7 cellular contexts compared by ENCODE assay signal in the genomic region with DNA sequence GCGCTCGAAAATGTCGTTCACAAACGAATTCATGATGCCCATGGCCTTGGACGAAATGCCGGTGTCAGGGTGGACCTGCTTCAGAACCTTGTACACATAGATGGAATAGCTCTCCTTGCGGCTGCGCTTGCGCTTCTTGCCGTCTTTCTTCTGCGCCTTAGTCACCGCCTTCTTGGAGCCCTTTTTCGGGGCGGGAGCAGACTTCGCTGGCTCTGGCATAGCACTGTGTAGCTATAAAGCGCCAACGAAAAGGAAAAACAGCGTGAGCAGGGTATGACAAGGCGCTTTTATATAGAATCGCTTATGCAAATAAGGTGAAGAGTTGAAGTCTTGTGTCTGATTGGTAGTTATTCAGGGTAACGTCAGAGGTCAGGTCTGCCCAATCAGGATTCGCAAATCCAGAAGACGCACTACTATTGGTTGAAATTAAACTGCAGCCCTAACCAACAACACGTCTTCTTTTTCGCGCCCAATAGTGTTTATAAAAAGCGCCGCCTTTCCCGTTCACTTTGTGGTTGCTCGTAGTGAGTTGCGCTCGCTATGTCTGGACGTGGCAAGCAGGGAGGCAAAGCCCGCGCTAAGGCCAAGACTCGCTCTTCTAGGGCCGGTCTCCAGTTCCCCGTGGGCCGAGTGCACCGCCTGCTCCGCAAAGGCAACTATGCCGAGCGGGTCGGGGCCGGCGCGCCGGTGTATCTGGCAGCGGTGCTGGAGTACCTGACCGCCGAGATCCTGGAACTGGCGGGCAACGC.
DNase-seq lines count a peak whose midpoint lies in the region; ATAC-seq, FAIRE-seq and TF ChIP-seq lines count a peak whose summit lies in the region.

No MANE protein-coding gene starts in this region.

- BruUV-seq in K562 (replicated peaks; lab: Mats Ljungman, UMichigan): no TSS peak

- CTCF ChIA-PET in K562 (lab: Yijun Ruan, JAX; ENCODE audit: low intra/inter-chr PET ratio): no interaction called here

- DNase-seq in NCI-H2029 treated with DMSO at 0.1 percent for 48 hours (lab: John Stamatoyannopoulos, UW) (peak; percentile 95), T1000 (lab: John Stamatoyannopoulos, UW) (peak; percentile 99), K562 (ENCODE audit: extremely low read depth in 1 of 4, low spot score in 3 of 4) (peak; percentile 93 to 100 (median 97)), iPS DF 6.9 (ENCODE audit: low read depth, low spot score) (peak; percentile 96), sigmoid colon (peak; percentile 96)

- H3K79me2 ChIP-seq in K562 (ENCODE audit: control insufficient read depth, insufficient read depth, low read length): peaks cover 97% of the 10 kb centered on the region

- peak in 1 of 2 experiments; percentile 36; a peak in 2 of 4 replicates for TF ChIP-seq RAD21 in K562 (CRISPR knock-in tag; conservative IDR thresholded peaks at IDR 0.05 in 1 of 2, IDR thresholded peaks at IDR 0.05 in 1 of 2)

- peak; percentile 26; the same call in 1 of the 2 replicates for TF ChIP-seq EP300 in K562 (IDR thresholded peaks at IDR 0.05; ENCODE audit: low read length)
- no peak for TF ChIP-seq EP300 in sigmoid colon (IDR thresholded peaks at IDR 0.05)

- TF ChIP-seq CTCF in K562 (IDR thresholded peaks at IDR 0.05 in 2 of 3, conservative IDR thresholded peaks at IDR 0.05 in 1 of 3; ENCODE audit: insufficient read depth in 2 of 3, low read depth in 1 of 3, low read length in 3 of 3): peak in 1 of 3 experiments; percentile 7; a peak in 1 of 6 replicates
- TF ChIP-seq CTCF in sigmoid colon (IDR thresholded peaks at IDR 0.05): no peak

- H4K20me1 ChIP-seq in K562 (replicated peaks; ENCODE audit: control insufficient read depth, insufficient read depth, low read length): peaks cover 11% of the 10 kb centered on the region; the same call in 1 of the 2 replicates

- TF ChIP-seq POLR2A in K562 (conservative IDR thresholded peaks at IDR 0.05) (peak; percentile 100), sigmoid colon (IDR thresholded peaks at IDR 0.05) (peak; percentile 93 to 95)

- H3K27me3 ChIP-seq in K562 (ENCODE audit: control insufficient read depth in 2 of 2, insufficient read depth in 2 of 2, low read length in 2 of 2) (no peaks in the 10 kb centered on the region), iPS DF 6.9 (ENCODE audit: control insufficient read depth, insufficient read depth, low read length) (no peaks in the 10 kb centered on the region), sigmoid colon (no peaks in the 10 kb centered on the region)

- peak overlapping the region; percentile 97 to 99 for H3K9ac ChIP-seq in K562 (ENCODE audit: insufficient read depth in 1 of 2, low read depth in 2 of 2, low read length in 2 of 2)

- no peaks in the 10 kb centered on the region for H3K9me1 ChIP-seq in K562 (ENCODE audit: control insufficient read depth, insufficient read depth, low read length)

- intact Hi-C loops in K562 (cut with micrococcal nuclease): loop anchor here (1.0 to 10.0 kb wide), 10 partner anchors 14 to 1099 kb away; a partner anchor contains a TSS
- intact Hi-C loops in sigmoid colon (cut with DNase I): loop anchor here (2.0 to 10.0 kb wide), 7 partner anchors 14 to 1852 kb away; a partner anchor contains a TSS

- H2AFZ ChIP-seq in K562 (ENCODE audit: low read depth, low read length): peak overlapping the region; percentile 1; the same call in 1 of the 2 replicates

- in situ Hi-C loops in K562 (cut with MboI): loop anchor here (5.0 kb wide), 3 partner anchors 935 to 1100 kb away; a partner anchor contains a TSS

- ATAC-seq in GM18508 (IDR thresholded peaks at IDR 0.05; ENCODE audit: insufficient read depth, unreplicated experiment): peak; percentile 69
- ATAC-seq in HG03025 (IDR thresholded peaks at IDR 0.05; ENCODE audit: low FRiP score, unreplicated experiment): peak; percentile 85
- peak; percentile 68 for ATAC-seq in K562

- under 1% methylated on average over 53 of the region's 53 CpGs for WGBS in K562 (ENCODE audit: insufficient coverage, low coverage, missing lambda C conversion rate)
- no CpG with 5 or more reads among the region's 53 CpGs for WGBS in iPS DF 6.9 (ENCODE audit: insufficient coverage, insufficient read length)
- WGBS in sigmoid colon, 2 donors: 1% methylated on average over 53 of the region's 53 CpGs

- H3K4me2 ChIP-seq in K562 (ENCODE audit: insufficient read depth, low read length): peak overlapping the region; percentile 93

- H3K36me3 ChIP-seq in K562 (ENCODE audit: control insufficient read depth, insufficient read depth, low read length) (peaks cover 50% of the 10 kb centered on the region), iPS DF 6.9 (ENCODE audit: control insufficient read depth, insufficient read depth, low read length) (no peaks in the 10 kb centered on the region), sigmoid colon (no peaks in the 10 kb centered on the region)

- POLR2A ChIA-PET in K562 (lab: Yijun Ruan, JAX): interaction anchor here (0.6 to 9.3 kb wide), 68 partner anchors 8 to 1410 kb away, joined by 3 to 726 read pairs (median 6); a partner anchor contains a TSS

- H3K4me3 ChIP-seq in K562 (peak overlapping the region; percentile 72), iPS DF 6.9 (ENCODE audit: low read length) (peak overlapping the region; percentile 89), sigmoid colon (peak overlapping the region; percentile 38 to 55 (median 52))

- no peaks in the 10 kb centered on the region for H3K9me3 ChIP-seq in K562 (replicated peaks; ENCODE audit: control insufficient read depth, insufficient read depth, low read depth, low read length)
- H3K9me3 ChIP-seq in iPS DF 6.9 (ENCODE audit: control insufficient read depth, insufficient read depth, low read length): no peaks in the 10 kb centered on the region
- H3K9me3 ChIP-seq in sigmoid colon: no peaks in the 10 kb centered on the region

- H3K4me1 ChIP-seq in K562 (replicated peaks in 1 of 2; ENCODE audit: control insufficient read depth in 2 of 2, insufficient read depth in 2 of 2, low read length in 2 of 2) (peaks cover 6 to 7% of the 10 kb centered on the region in 2 experiments), iPS DF 6.9 (ENCODE audit: control insufficient read depth, insufficient read depth, low read length) (no peaks in the 10 kb centered on the region; the same call in none of the 2 replicates), sigmoid colon (peaks cover 0 to 22% (median 11%) of the 10 kb centered on the region in 4 donors)

- FAIRE-seq in K562 (lab: Jason Lieb, UNC): peak; percentile 97

- peak overlapping the region; percentile 98 for H3K27ac ChIP-seq in K562 (ENCODE audit: extremely low read depth, low read depth, low read length)
- peak overlapping the region; percentile 89 for H3K27ac ChIP-seq in iPS DF 6.9 (ENCODE audit: low read length)
- peak overlapping the region; percentile 87 to 95 (median 92) for H3K27ac ChIP-seq in sigmoid colon

TF ChIP-seq in K562, 482 proteins besides CTCF, POLR2A, EP300 and RAD21 (continues in another document):
- peak; percentile 11; the same call in 1 of the 2 replicates for TF ChIP-seq ILF3 (IDR thresholded peaks at IDR 0.05; ENCODE audit: borderline replicate concordance)
- TF ChIP-seq KAT8 (IDR thresholded peaks at IDR 0.05; ENCODE audit: low read depth): no peak
- no peak for TF ChIP-seq HDAC3 (IDR thresholded peaks at IDR 0.05; ENCODE audit: borderline replicate concordance, partially characterized antibody)
- peak; percentile 82 for TF ChIP-seq PTBP1 (IDR thresholded peaks at IDR 0.05; ENCODE audit: low read depth, low read length)
- no peak for TF ChIP-seq TSC22D4 (tag; IDR thresholded peaks at IDR 0.05)
- TF ChIP-seq, protein P1, sequence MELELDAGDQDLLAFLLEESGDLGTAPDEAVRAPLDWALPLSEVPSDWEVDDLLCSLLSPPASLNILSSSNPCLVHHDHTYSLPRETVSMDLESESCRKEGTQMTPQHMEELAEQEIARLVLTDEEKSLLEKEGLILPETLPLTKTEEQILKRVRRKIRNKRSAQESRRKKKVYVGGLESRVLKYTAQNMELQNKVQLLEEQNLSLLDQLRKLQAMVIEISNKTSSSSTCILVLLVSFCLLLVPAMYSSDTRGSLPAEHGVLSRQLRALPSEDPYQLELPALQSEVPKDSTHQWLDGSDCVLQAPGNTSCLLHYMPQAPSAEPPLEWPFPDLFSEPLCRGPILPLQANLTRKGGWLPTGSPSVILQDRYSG (tag; conservative IDR thresholded peaks at IDR 0.05; ENCODE audit: low read depth): no peak; the same call in 1 of the 2 replicates
- peak; percentile 26 for TF ChIP-seq SAP30 (IDR thresholded peaks at IDR 0.05; ENCODE audit: borderline replicate concordance, insufficient read depth, low read depth, low read length, poor library complexity, severe bottlenecking)
- TF ChIP-seq ZNF780A (CRISPR knock-in tag; IDR thresholded peaks at IDR 0.05): no peak
- peak in 1 of 2 experiments; percentile 72; a peak in 2 of 4 replicates for TF ChIP-seq HDAC1 (IDR thresholded peaks at IDR 0.05)
- TF ChIP-seq MAFK (IDR thresholded peaks at IDR 0.05; ENCODE audit: low read length): peak; percentile 48
- peak; percentile 45; the same call in 1 of the 2 replicates for TF ChIP-seq JUND (IDR thresholded peaks at IDR 0.05; ENCODE audit: borderline replicate concordance, low read depth, low read length)
- TF ChIP-seq JUND (tag; IDR thresholded peaks at IDR 0.05; ENCODE audit: borderline replicate concordance, low read depth, low read length): peak; percentile 27; the same call in 1 of the 3 replicates
- TF ChIP-seq CEBPB (tag; IDR thresholded peaks at IDR 0.05): no peak
- TF ChIP-seq SPI1 (IDR thresholded peaks at IDR 0.05; ENCODE audit: borderline replicate concordance, low read depth, low read length): no peak
- TF ChIP-seq, protein P2, sequence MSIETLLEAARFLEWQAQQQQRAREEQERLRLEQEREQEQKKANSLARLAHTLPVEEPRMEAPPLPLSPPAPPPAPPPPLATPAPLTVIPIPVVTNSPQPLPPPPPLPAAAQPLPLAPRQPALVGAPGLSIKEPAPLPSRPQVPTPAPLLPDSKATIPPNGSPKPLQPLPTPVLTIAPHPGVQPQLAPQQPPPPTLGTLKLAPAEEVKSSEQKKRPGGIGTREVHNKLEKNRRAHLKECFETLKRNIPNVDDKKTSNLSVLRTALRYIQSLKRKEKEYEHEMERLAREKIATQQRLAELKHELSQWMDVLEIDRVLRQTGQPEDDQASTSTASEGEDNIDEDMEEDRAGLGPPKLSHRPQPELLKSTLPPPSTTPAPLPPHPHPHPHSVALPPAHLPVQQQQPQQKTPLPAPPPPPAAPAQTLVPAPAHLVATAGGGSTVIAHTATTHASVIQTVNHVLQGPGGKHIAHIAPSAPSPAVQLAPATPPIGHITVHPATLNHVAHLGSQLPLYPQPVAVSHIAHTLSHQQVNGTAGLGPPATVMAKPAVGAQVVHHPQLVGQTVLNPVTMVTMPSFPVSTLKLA (conservative IDR thresholded peaks at IDR 0.05): peak; percentile 50 to 70
- no peak for TF ChIP-seq ZNF124 (CRISPR knock-in tag; IDR thresholded peaks at IDR 0.05)
- peak; percentile 86 for TF ChIP-seq ZNF644 (tag; IDR thresholded peaks at IDR 0.05; ENCODE audit: low read depth)
- TF ChIP-seq ZNF551 (CRISPR knock-in tag; IDR thresholded peaks at IDR 0.05): no peak
- no peak for TF ChIP-seq SMC3 (conservative IDR thresholded peaks at IDR 0.05; ENCODE audit: insufficient read depth, low read depth, low read length)

Comparison
In these comparisons a context has a peak if more than half of its experiments do, and no peak if none do; other contexts are left out.
1. Peak in every context shown above with its lines: DNase-seq, ATAC-seq, H3K4me3 ChIP-seq and H3K27ac ChIP-seq.